ENCODE assay signal across 29 cellular contexts in the genomic region with DNA sequence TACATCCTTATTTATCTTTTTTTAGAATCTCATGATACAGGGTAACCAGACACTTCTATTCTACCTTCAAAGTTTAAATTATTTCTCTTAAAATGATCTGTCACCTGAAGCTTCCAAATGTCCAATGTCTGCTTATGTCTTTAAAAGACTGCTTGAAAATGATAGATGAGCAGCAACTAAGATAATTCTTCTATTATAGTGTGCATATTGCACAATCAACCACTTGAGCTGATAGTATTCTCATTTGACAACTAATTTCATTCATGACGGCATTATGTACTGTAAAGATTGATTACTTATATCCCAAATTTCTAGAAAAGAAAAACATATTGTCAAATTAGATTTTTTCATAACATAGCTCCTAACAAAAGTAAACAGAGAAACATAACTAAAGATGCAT.
"Had no signal": no experiment of that assay in that cellular context is flagged by ENCODE, and none has a peak within 500 bp of the region (broad histone marks: within the 10 kb centered on the region; RNA-seq: fewer than 3 reads in every experiment).

No MANE protein-coding gene starts in this region.

- H3K27me3 Mint-ChIP-seq: stimulated activated memory B cell treated with anti-CD40 and anti-IgM and Interleukin-4, amounts not matched to agents 10 μg/mL and 1 μg/mL and 100 μg/mL, for 72 hours; stimulated activated naive B cell treated with anti-CD40 and anti-IgM and Interleukin-4, amounts not matched to agents 10 μg/mL and 1 μg/mL and 100 μg/mL, for 72 hours; stimulated activated naive CD8-positive, alpha-beta T cell treated with anti-CD3 and anti-CD28 coated beads, Interleukin-15, amount 100 ng/mL, for 72 hours; stimulated activated naive CD8-positive, alpha-beta T cell treated with anti-CD3 and anti-CD28 coated beads, Interleukin-15, Interleukin-2, amounts not matched to agents 100 ng/mL and 50 ng/mL, for 24 hours; type B pancreatic cell had no signal

- H3K27ac Mint-ChIP-seq: stimulated activated effector memory CD8-positive, alpha-beta T cell treated with anti-CD3 and anti-CD28 coated beads, Interleukin-12 subunit alpha, Interleukin-12 subunit beta, amount 100 ng/mL, for 72 hours; stimulated activated memory B cell treated with anti-CD40 and anti-IgM and Interleukin-4, amounts not matched to agents 10 μg/mL and 1 μg/mL and 100 μg/mL, for 72 hours; stimulated activated naive B cell treated with anti-CD40 and anti-IgM and Interleukin-4, amounts not matched to agents 10 μg/mL and 1 μg/mL and 100 μg/mL, for 72 hours; stimulated activated naive CD8-positive, alpha-beta T cell treated with anti-CD3 and anti-CD28 coated beads, Interleukin-15, amount 100 ng/mL, for 72 hours; stimulated activated naive CD8-positive, alpha-beta T cell treated with anti-CD3 and anti-CD28 coated beads, Interleukin-15, Interleukin-2, amounts not matched to agents 100 ng/mL and 50 ng/mL, for 24 hours; type B pancreatic cell had no signal

- H3K4me1 ChIP-seq: stomach, suprapubic skin, testis, thyroid gland, tibial artery, tibial nerve, transverse colon, upper lobe of left lung, upper lobe of right lung, uterus, vagina had no signal

- H3K36me3 Mint-ChIP-seq: stimulated activated effector memory CD8-positive, alpha-beta T cell treated with anti-CD3 and anti-CD28 coated beads, Interleukin-12 subunit alpha, Interleukin-12 subunit beta, amount 100 ng/mL, for 72 hours; stimulated activated memory B cell treated with anti-CD40 and anti-IgM and Interleukin-4, amounts not matched to agents 10 μg/mL and 1 μg/mL and 100 μg/mL, for 72 hours; stimulated activated naive B cell treated with anti-CD40 and anti-IgM and Interleukin-4, amounts not matched to agents 10 μg/mL and 1 μg/mL and 100 μg/mL, for 72 hours; type B pancreatic cell had no signal

- ATAC-seq: stimulated activated effector memory CD8-positive, alpha-beta T cell treated with anti-CD3 and anti-CD28 coated beads, Interleukin-12 subunit alpha, Interleukin-12 subunit beta, amount 100 ng/mL, for 72 hours; stimulated activated memory B cell treated with anti-CD40 and anti-IgM and Interleukin-4, amounts not matched to agents 10 μg/mL and 1 μg/mL and 100 μg/mL, for 72 hours; stimulated activated naive B cell treated with anti-CD40 and anti-IgM and Interleukin-4, amounts not matched to agents 10 μg/mL and 1 μg/mL and 100 μg/mL, for 72 hours; stimulated activated naive CD8-positive, alpha-beta T cell treated with anti-CD3 and anti-CD28 coated beads, Interleukin-15, amount 100 ng/mL, for 72 hours; stimulated activated naive CD8-positive, alpha-beta T cell treated with anti-CD3 and anti-CD28 coated beads, Interleukin-15, Interleukin-2, amounts not matched to agents 100 U/mL and 50 U/mL, for 24 hours; upper lobe of right lung had no signal

- H3K9me3 ChIP-seq: stomach, testis, thoracic aorta, thyroid gland, tibial artery, tibial nerve, transverse colon, upper lobe of left lung, upper lobe of right lung, uterus, vagina had no signal

- H3K4me3 ChIP-seq: stomach, suprapubic skin, testis, thoracic aorta, thyroid gland, tibial artery, tibial nerve, transverse colon, upper lobe of left lung, upper lobe of right lung, uterus, vagina had no signal

- H3K27me3 ChIP-seq: stomach, suprapubic skin, testis, thyroid gland, tibial artery, tibial nerve, transverse colon, upper lobe of left lung, upper lobe of right lung, uterus, vagina had no signal

- H3K36me3 ChIP-seq: stomach, suprapubic skin, thoracic aorta, thyroid gland, tibial artery, tibial nerve, transverse colon, upper lobe of left lung, upper lobe of right lung, uterus, vagina had no signal

- H3K27ac ChIP-seq: stomach, suprapubic skin, testis, thoracic aorta, thyroid gland, tibial artery, tibial nerve, transverse colon, upper lobe of left lung, upper lobe of right lung, uterus, vagina had no signal

- FAIRE-seq: urothelium cell line had no signal

- H3K4me1 Mint-ChIP-seq: stimulated activated effector memory CD8-positive, alpha-beta T cell treated with anti-CD3 and anti-CD28 coated beads, Interleukin-12 subunit alpha, Interleukin-12 subunit beta, amount 100 ng/mL, for 72 hours; stimulated activated memory B cell treated with anti-CD40 and anti-IgM and Interleukin-4, amounts not matched to agents 10 μg/mL and 1 μg/mL and 100 μg/mL, for 72 hours; stimulated activated naive B cell treated with anti-CD40 and anti-IgM and Interleukin-4, amounts not matched to agents 10 μg/mL and 1 μg/mL and 100 μg/mL, for 72 hours; stimulated activated naive CD8-positive, alpha-beta T cell treated with anti-CD3 and anti-CD28 coated beads, Interleukin-15, amount 100 ng/mL, for 72 hours had no signal

- H3K4me3 Mint-ChIP-seq: stimulated activated effector memory CD8-positive, alpha-beta T cell treated with anti-CD3 and anti-CD28 coated beads, Interleukin-12 subunit alpha, Interleukin-12 subunit beta, amount 100 ng/mL, for 72 hours; stimulated activated memory B cell treated with anti-CD40 and anti-IgM and Interleukin-4, amounts not matched to agents 10 μg/mL and 1 μg/mL and 100 μg/mL, for 72 hours; stimulated activated naive B cell treated with anti-CD40 and anti-IgM and Interleukin-4, amounts not matched to agents 10 μg/mL and 1 μg/mL and 100 μg/mL, for 72 hours; stimulated activated naive CD8-positive, alpha-beta T cell treated with anti-CD3 and anti-CD28 coated beads, Interleukin-15, amount 100 ng/mL, for 72 hours; stimulated activated naive CD8-positive, alpha-beta T cell treated with anti-CD3 and anti-CD28 coated beads, Interleukin-15, Interleukin-2, amounts not matched to agents 100 ng/mL and 50 ng/mL, for 24 hours; type B pancreatic cell had no signal

- DNase-seq: stimulated activated CD4-positive, alpha-beta T cell treated with anti-CD3 and anti-CD28 coated beads, Interleukin-2, amount 100 ng/mL, for 48 hours; stimulated activated CD4-positive, alpha-beta T cell treated with anti-CD3 and anti-CD28 coated beads, Interleukin-4, amount 100 ng/mL, for 1 hour; stimulated activated CD4-positive, alpha-beta T cell treated with anti-CD3 and anti-CD28 coated beads, Interleukin-4, amount 100 ng/mL, for 24 hours; stimulated activated CD4-positive, alpha-beta T cell treated with anti-CD3 and anti-CD28 coated beads, Interleukin-4, amount 100 ng/mL, for 4 hours; stimulated activated CD8-positive, alpha-beta memory T cell treated with anti-CD3 and anti-CD28 coated beads, Interleukin-4, amount 100 ng/mL, for 48 hours; stimulated activated naive B cell treated with anti-CD40 and anti-IgM and Interleukin-4, amounts not matched to agents 10 μg/mL and 1 μg/mL and 100 μg/mL, for 72 hours; stimulated activated naive CD4-positive, alpha-beta T cell; stimulated activated naive CD4-positive, alpha-beta T cell treated with Interleukin-2 at 50 U/mL for 16 hours; stimulated activated naive CD8-positive, alpha-beta T cell treated with anti-CD3 and anti-CD28 coated beads, Interleukin-15, amount 100 ng/mL, for 72 hours; stimulated activated naive CD8-positive, alpha-beta T cell treated with anti-CD3 and anti-CD28 coated beads, Interleukin-15, Interleukin-2, amounts not matched to agents 100 U/mL and 50 U/mL, for 24 hours; stomach; substantia nigra; testis; thyroid gland; tibial artery; transverse colon; trophoblast cell; upper lobe of left lung; upper lobe of right lung; uterus had no signal
